9 cellular contexts compared by ENCODE assay signal in genomic region chr1:29245876-29246275, GRCh38. TPM values are rescaled to one million over a fixed set of nuclear protein-coding genes. Genes with fewer than 3 reads are reported as not detected.
DNase-seq lines count a peak whose midpoint lies in the region; ATAC-seq, FAIRE-seq and TF ChIP-seq lines count a peak whose summit lies in the region.
"Had no signal": no experiment of that assay in that cellular context is flagged by ENCODE, and none has a peak within 500 bp of the region (broad histone marks: within the 10 kb centered on the region; RNA-seq: fewer than 3 reads in every experiment).

No MANE protein-coding gene starts in this region.

- DNase-seq in activated CD8-positive, alpha-beta T cell treated with anti-CD3 and anti-CD28 coated beads for 36 hours: peak; percentile 29
- no peak for DNase-seq in activated CD8-positive, alpha-beta T cell treated with anti-CD3 and anti-CD28 coated beads, Interleukin-2, amount 10 ng/mL, durations not matched to agents 7 days and 5 days
- DNase-seq in RKO (ENCODE audit: low spot score): peak; percentile 22
- DNase-seq in frontal cortex (ENCODE audit: low spot score in 2 of 2): peak; percentile 57 to 68
- peak; percentile 14 to 15 for DNase-seq in thyroid gland
- no peak for DNase-seq in activated naive CD4-positive, alpha-beta T cell treated with anti-CD3 and anti-CD28 coated beads, Interleukin-2, amount 50 U/mL, for 16 hours

- no peak for TF ChIP-seq CTCF in activated CD8-positive, alpha-beta T cell treated with anti-CD3 and anti-CD28 coated beads for 36 hours (IDR thresholded peaks at IDR 0.05)
- TF ChIP-seq CTCF in thyroid gland (IDR thresholded peaks at IDR 0.05) (peak in 3 of 6 experiments; percentile 26 to 39 (median 26)), gastroesophageal sphincter (IDR thresholded peaks at IDR 0.05) (peak in 1 of 4 experiments; percentile 48)

- TF ChIP-seq POLR2A in thyroid gland (IDR thresholded peaks at IDR 0.05): no peak
- TF ChIP-seq POLR2A in gastroesophageal sphincter (IDR thresholded peaks at IDR 0.05): no peak

- ATAC-seq in activated CD8-positive, alpha-beta T cell treated with anti-CD3 and anti-CD28 coated beads for 36 hours: no peak
- no peak for ATAC-seq in activated CD8-positive, alpha-beta T cell treated with anti-CD3 and anti-CD28 coated beads, Interleukin-2, amount 10 ng/mL, durations not matched to agents 7 days and 5 days
- ATAC-seq in GM18861 (IDR thresholded peaks at IDR 0.05; ENCODE audit: unreplicated experiment) (no peak), gastroesophageal sphincter (no peak)

- H3K27ac ChIP-seq in thyroid gland: no peak overlapping the region
- H3K27ac ChIP-seq in gastroesophageal sphincter: no peak overlapping the region
- H3K27ac ChIP-seq: skin epidermis had no signal

- WGBS in thyroid gland, 2 donors: 47 to 63% methylated on average over 5 of the region's 5 CpGs
- whole genome bisulfite sequencing in gastroesophageal sphincter (ENCODE audit: low coverage in 1 of 2), 2 donors: 68 to 88% methylated on average over 2 of the region's 5 CpGs

- H3K27me3 ChIP-seq in thyroid gland (no peaks in the 10 kb centered on the region), gastroesophageal sphincter (peaks cover 9% of the 10 kb centered on the region)

- no peaks in the 10 kb centered on the region for H3K9me3 Mint-ChIP-seq in activated CD8-positive, alpha-beta T cell treated with anti-CD3 and anti-CD28 coated beads for 36 hours
- no peaks in the 10 kb centered on the region for H3K9me3 Mint-ChIP-seq in activated CD8-positive, alpha-beta T cell treated with anti-CD3 and anti-CD28 coated beads, Interleukin-2, amount 10 ng/mL, durations not matched to agents 7 days and 5 days (ENCODE audit: insufficient read depth)

- intact Hi-C loops in activated CD8-positive, alpha-beta T cell treated with anti-CD3 and anti-CD28 coated beads for 36 hours (cut with micrococcal nuclease): no loop called here
- intact Hi-C loops in thyroid gland (cut with DNase I): no loop called here

- POLR2A ChIA-PET in activated CD8-positive, alpha-beta T cell treated with anti-CD3 and anti-CD28 coated beads for 36 hours (lab: Charles Lee): no interaction called here
- POLR2A ChIA-PET in activated CD8-positive, alpha-beta T cell treated with anti-CD3 and anti-CD28 coated beads, Interleukin-2, amount 10 ng/mL, durations not matched to agents 7 days and 5 days (lab: Charles Lee): no interaction called here

- no peak overlapping the region for H3K27ac Mint-ChIP-seq in activated CD8-positive, alpha-beta T cell treated with anti-CD3 and anti-CD28 coated beads for 36 hours
- no peak overlapping the region for H3K27ac Mint-ChIP-seq in activated CD8-positive, alpha-beta T cell treated with anti-CD3 and anti-CD28 coated beads, Interleukin-2, amount 10 ng/mL, durations not matched to agents 7 days and 5 days

- H3K9me3 ChIP-seq in thyroid gland (no peaks in the 10 kb centered on the region), gastroesophageal sphincter (no peaks in the 10 kb centered on the region)

- no peak for FAIRE-seq in frontal cortex (lab: Jason Lieb, UNC)

- H3K27me3 Mint-ChIP-seq in activated CD8-positive, alpha-beta T cell treated with anti-CD3 and anti-CD28 coated beads for 36 hours: peaks cover 6% of the 10 kb centered on the region
- peaks cover 5% of the 10 kb centered on the region for H3K27me3 Mint-ChIP-seq in activated CD8-positive, alpha-beta T cell treated with anti-CD3 and anti-CD28 coated beads, Interleukin-2, amount 10 ng/mL, durations not matched to agents 7 days and 5 days (ENCODE audit: low read depth)

- H3K4me3 ChIP-seq in thyroid gland (replicated peaks in 1 of 3) (no peak overlapping the region), gastroesophageal sphincter (no peak overlapping the region)
- H3K4me3 ChIP-seq: skin epidermis had no signal

- H3K36me3 Mint-ChIP-seq in activated CD8-positive, alpha-beta T cell treated with anti-CD3 and anti-CD28 coated beads for 36 hours (ENCODE audit: low read depth): no peaks in the 10 kb centered on the region
- H3K36me3 Mint-ChIP-seq in activated CD8-positive, alpha-beta T cell treated with anti-CD3 and anti-CD28 coated beads, Interleukin-2, amount 10 ng/mL, durations not matched to agents 7 days and 5 days (ENCODE audit: low read depth): no peaks in the 10 kb centered on the region

- H3K4me1 ChIP-seq in thyroid gland (no peaks in the 10 kb centered on the region), gastroesophageal sphincter (no peaks in the 10 kb centered on the region)

- CTCF ChIA-PET in activated CD8-positive, alpha-beta T cell treated with anti-CD3 and anti-CD28 coated beads for 36 hours (lab: Charles Lee): no interaction called here
- CTCF ChIA-PET in activated CD8-positive, alpha-beta T cell treated with anti-CD3 and anti-CD28 coated beads, Interleukin-2, amount 10 ng/mL, durations not matched to agents 7 days and 5 days (lab: Charles Lee): no interaction called here

- H3K36me3 ChIP-seq in thyroid gland (no peaks in the 10 kb centered on the region), gastroesophageal sphincter (no peaks in the 10 kb centered on the region)

- no peak overlapping the region for H3K4me3 Mint-ChIP-seq in activated CD8-positive, alpha-beta T cell treated with anti-CD3 and anti-CD28 coated beads for 36 hours
- H3K4me3 Mint-ChIP-seq in activated CD8-positive, alpha-beta T cell treated with anti-CD3 and anti-CD28 coated beads, Interleukin-2, amount 10 ng/mL, durations not matched to agents 7 days and 5 days: no peak overlapping the region

- no peak for TF ChIP-seq EP300 in gastroesophageal sphincter (IDR thresholded peaks at IDR 0.05)

- H3K4me1 Mint-ChIP-seq in activated CD8-positive, alpha-beta T cell treated with anti-CD3 and anti-CD28 coated beads for 36 hours (ENCODE audit: low read depth): no peaks in the 10 kb centered on the region
- no peaks in the 10 kb centered on the region for H3K4me1 Mint-ChIP-seq in activated CD8-positive, alpha-beta T cell treated with anti-CD3 and anti-CD28 coated beads, Interleukin-2, amount 10 ng/mL, durations not matched to agents 7 days and 5 days (ENCODE audit: low read depth)

RNA-seq across cellular contexts. Expression of gene PTPRU, which starts 9.6 kb away (rescaled TPM):
- total RNA-seq in activated CD8-positive, alpha-beta T cell treated with anti-CD3 and anti-CD28 coated beads for 36 hours: under 1 TPM; 0.56 to 0.74 TPM
- total RNA-seq in activated CD8-positive, alpha-beta T cell treated with anti-CD3 and anti-CD28 coated beads, Interleukin-2, amount 10 ng/mL, durations not matched to agents 7 days and 5 days: under 1 TPM in 1 of 2 experiments, not detected in 1; 0.13 TPM
- total RNA-seq in frontal cortex (30.2 TPM), thyroid gland (10 to 100 TPM; 12.4 to 30.0 (median 17.9) TPM), gastroesophageal sphincter (10 to 100 TPM; 11.1 to 30.5 (median 23.7) TPM)

RNA-seq across cellular contexts. Expression of gene MECR, which starts 15.1 kb away (rescaled TPM):
- total RNA-seq in activated CD8-positive, alpha-beta T cell treated with anti-CD3 and anti-CD28 coated beads for 36 hours: 10 to 100 TPM; 42.2 to 43.5 TPM
- 10 to 100 TPM; 23.5 to 26.4 TPM for total RNA-seq in activated CD8-positive, alpha-beta T cell treated with anti-CD3 and anti-CD28 coated beads, Interleukin-2, amount 10 ng/mL, durations not matched to agents 7 days and 5 days
- total RNA-seq in frontal cortex (13.5 TPM), thyroid gland (10 to 100 TPM; 10.2 to 30.9 (median 18.0) TPM), gastroesophageal sphincter (10 to 100 TPM in 3 of 4 donors, 1 to 10 TPM in 1; 8.2 to 17.1 (median 12.9) TPM)

Comparison
In these comparisons a context has a peak if more than half of its experiments do, and no peak if none do; other contexts are left out.
1. DNase-seq: peak in activated CD8-positive, alpha-beta T cell treated with anti-CD3 and anti-CD28 coated beads for 36 hours (single experiment), RKO (single experiment), frontal cortex (2 of 2) and thyroid gland (2 of 2); none in activated CD8-positive, alpha-beta T cell treated with anti-CD3 and anti-CD28 coated beads, Interleukin-2, amount 10 ng/mL, durations not matched to agents 7 days and 5 days (single experiment) and activated naive CD4-positive, alpha-beta T cell treated with anti-CD3 and anti-CD28 coated beads, Interleukin-2, amount 50 U/mL, for 16 hours (single experiment).
2. RNA of gene PTPRU, which starts 9.6 kb away (total RNA-seq): 30.2 TPM in frontal cortex (single experiment), 11.1 to 30.5 TPM in gastroesophageal sphincter and 12.4 to 30.0 TPM in thyroid gland; 0.56 to 0.74 TPM in activated CD8-positive, alpha-beta T cell treated with anti-CD3 and anti-CD28 coated beads for 36 hours and 0.13 TPM in activated CD8-positive, alpha-beta T cell treated with anti-CD3 and anti-CD28 coated beads, Interleukin-2, amount 10 ng/mL, durations not matched to agents 7 days and 5 days; every median in the first group is over 4 times any median in the second.